Comparison of ENCODE assay signal across 8 cellular contexts in the genomic region with DNA sequence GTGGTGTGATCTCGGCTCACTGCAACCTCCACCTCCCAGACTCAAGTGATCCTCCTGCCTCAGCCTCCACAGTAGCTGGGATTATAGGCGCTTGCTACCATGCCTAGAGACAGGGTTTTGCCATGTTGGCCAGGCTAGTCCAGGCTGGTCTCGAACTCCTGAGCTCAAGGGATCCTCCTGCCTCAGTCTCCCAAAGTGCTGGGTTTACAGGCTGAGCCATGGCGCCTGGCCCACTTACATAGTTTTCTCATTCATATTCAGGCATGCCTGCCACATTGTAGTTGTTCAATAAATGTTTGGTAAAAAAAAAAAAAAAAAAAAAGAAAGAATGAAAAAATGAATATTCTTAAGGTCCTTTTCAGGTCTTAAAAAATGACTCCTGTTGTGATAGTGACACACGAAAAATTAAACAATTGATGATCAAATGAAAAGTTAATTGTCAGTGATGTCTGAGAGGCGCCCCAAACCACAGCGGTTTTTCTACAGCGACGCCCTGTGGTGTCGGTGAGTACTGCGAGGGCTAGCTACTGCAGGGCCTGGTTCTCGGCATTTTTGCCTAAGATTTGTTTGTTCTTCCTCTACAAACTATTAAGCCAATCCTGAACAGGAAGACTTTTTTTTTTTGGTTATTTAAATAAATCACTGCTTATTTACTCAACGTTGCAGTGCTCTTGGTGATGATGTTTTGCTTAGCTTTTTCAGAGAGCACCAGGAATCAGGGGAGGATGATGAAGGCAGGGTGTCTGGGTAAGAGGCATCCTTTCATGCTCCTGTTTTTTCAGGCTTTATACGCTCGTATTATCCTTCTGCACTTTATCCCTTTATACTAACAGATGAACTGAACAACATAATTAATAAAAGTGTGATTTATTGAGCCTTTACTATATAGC.
DNase-seq lines count a peak whose midpoint lies in the region; ATAC-seq, FAIRE-seq and TF ChIP-seq lines count a peak whose summit lies in the region.

No MANE protein-coding gene starts in this region.

- peak; percentile 92 for TF ChIP-seq CTCF in HFF-Myc (IDR thresholded peaks at IDR 0.05; ENCODE audit: low read depth, low read length, missing control alignments)
- TF ChIP-seq CTCF in GM12878 (IDR thresholded peaks at IDR 0.05 in 2 of 3, conservative IDR thresholded peaks at IDR 0.05 in 1 of 3; ENCODE audit: control insufficient read depth in 2 of 3, extremely low read depth in 1 of 3, insufficient read depth in 1 of 3, low read depth in 3 of 3, low read length in 3 of 3), result peak; percentile 75 to 81 (median 81)
- peak; percentile 93 for TF ChIP-seq CTCF in kidney epithelial cell (IDR thresholded peaks at IDR 0.05; ENCODE audit: insufficient read depth, low read length, poor library complexity, severe bottlenecking)

- peaks cover 7% of the 10 kb centered on the region for H3K9me3 Mint-ChIP-seq in stimulated activated effector memory CD8-positive, alpha-beta T cell treated with anti-CD3 and anti-CD28 coated beads, Interleukin-12 subunit alpha, Interleukin-12 subunit beta, amount 100 ng/mL, for 72 hours

- DNase-seq in activated CD4-positive, alpha-beta T cell treated with anti-CD3 and anti-CD28 coated beads for 48 hours, result peak; percentile 60
- no peak for DNase-seq in activated CD4-positive, alpha-beta T cell treated with anti-CD3 and anti-CD28 coated beads for 4 hours
- DNase-seq in HFF-Myc (ENCODE audit: extremely low read depth, low read depth), result no peak
- peak; percentile 1 for DNase-seq in NCI-H526 treated with DMSO at 0.1 percent for 48 hours (lab: John Stamatoyannopoulos, UW)
- no peak for DNase-seq in GM12878 (ENCODE audit: low read depth, low spot score)
- no peak for DNase-seq in kidney epithelial cell (ENCODE audit: low read depth)
- DNase-seq in stimulated activated effector memory CD8-positive, alpha-beta T cell treated with anti-CD3 and anti-CD28 coated beads, Interleukin-12 subunit alpha, Interleukin-12 subunit beta, amount 100 ng/mL, for 72 hours (ENCODE audit: low spot score in 2 of 2), result peak; percentile 25 to 69
- no peak for DNase-seq in NCI-H2107 treated with DMSO at 0.1 percent for 48 hours (lab: John Stamatoyannopoulos, UW; ENCODE audit: unreplicated experiment)

- no peak overlapping the region for H3K27ac ChIP-seq in GM12878 (ENCODE audit: control insufficient read depth, insufficient read depth)

- H3K4me2 ChIP-seq in GM12878 (ENCODE audit: control insufficient read depth, insufficient read depth), result no peak overlapping the region

- intact Hi-C loops in GM12878 (cut with micrococcal nuclease; ENCODE audit: unreplicated experiment), result loop anchor here (5.0 kb wide), 1 partner anchor 355 kb away; no protein-coding TSS in a partner anchor

- no peaks in the 10 kb centered on the region for H4K20me1 ChIP-seq in GM12878 (ENCODE audit: control insufficient read depth, insufficient read depth)

- H3K36me3 ChIP-seq in GM12878 (ENCODE audit: control insufficient read depth in 2 of 2, insufficient read depth in 2 of 2, low read length in 1 of 2) (no peaks in the 10 kb centered on the region), kidney epithelial cell (ENCODE audit: control insufficient read depth, insufficient read depth, low read length) (no peaks in the 10 kb centered on the region)

- ATAC-seq in GM12878, result peak; percentile 89
- ATAC-seq in stimulated activated effector memory CD8-positive, alpha-beta T cell treated with anti-CD3 and anti-CD28 coated beads, Interleukin-12 subunit alpha, Interleukin-12 subunit beta, amount 100 ng/mL, for 72 hours, result no peak

- RAD21 ChIA-PET in GM12878 (lab: Charles Lee; ENCODE audit: unreplicated experiment), result interaction anchor here (0.7 to 1.5 kb wide), 8 partner anchors 17 to 1448 kb away, joined by 3 to 4 read pairs (median 3); no protein-coding TSS in a partner anchor

- BruUV-seq in GM12878 (replicated peaks; lab: Mats Ljungman, UMichigan), result no TSS peak

- H3K4me3 Mint-ChIP-seq in stimulated activated effector memory CD8-positive, alpha-beta T cell treated with anti-CD3 and anti-CD28 coated beads, Interleukin-12 subunit alpha, Interleukin-12 subunit beta, amount 100 ng/mL, for 72 hours, result no peak overlapping the region

- 26% methylated on average over 15 of the region's 15 CpGs for WGBS in GM12878 (ENCODE audit: insufficient coverage, insufficient replicate concordance, low lambda C conversion rate, missing lambda C conversion rate)

- no peaks in the 10 kb centered on the region for H3K9me3 ChIP-seq in GM12878 (replicated peaks; ENCODE audit: control insufficient read depth, insufficient read depth, low read length)

- no peaks in the 10 kb centered on the region for H3K79me2 ChIP-seq in GM12878 (ENCODE audit: control insufficient read depth, insufficient read depth, low read length)

- in situ Hi-C loops in GM12878 (cut with MboI), result loop anchor here (10.0 kb wide), 1 partner anchor 362 kb away; no protein-coding TSS in a partner anchor

- no peak overlapping the region for H3K27ac Mint-ChIP-seq in stimulated activated effector memory CD8-positive, alpha-beta T cell treated with anti-CD3 and anti-CD28 coated beads, Interleukin-12 subunit alpha, Interleukin-12 subunit beta, amount 100 ng/mL, for 72 hours

- FAIRE-seq in GM12878 (lab: Jason Lieb, UNC), result no peak

- CTCF ChIA-PET in GM12878 (lab: Yijun Ruan, JAX), result interaction anchor here (0.7 to 4.5 kb wide), 26 partner anchors 10 to 388 kb away, joined by 3 to 44 read pairs (median 4); no protein-coding TSS in a partner anchor

- TF ChIP-seq POLR2A in GM12878 (IDR thresholded peaks at IDR 0.05; ENCODE audit: low read depth, low read length), result no peak

- peak; percentile 50; the same call in 1 of the 2 replicates for TF ChIP-seq RAD21 in GM12878 (IDR thresholded peaks at IDR 0.05; ENCODE audit: insufficient read depth, low read depth, low read length)

- no peak overlapping the region for H3K4me3 ChIP-seq in HFF-Myc (replicated peaks; ENCODE audit: low read depth, low read length)
- H3K4me3 ChIP-seq in GM12878, result no peak overlapping the region
- no peak overlapping the region for H3K4me3 ChIP-seq in kidney epithelial cell (ENCODE audit: low read depth, low read length)

- no peak for TF ChIP-seq EP300 in GM12878 (IDR thresholded peaks at IDR 0.05; ENCODE audit: borderline replicate concordance in 1 of 2, control insufficient read depth in 1 of 2, low read depth in 2 of 2, low read length in 2 of 2)

- H3K4me1 ChIP-seq in GM12878 (ENCODE audit: control insufficient read depth, insufficient read depth, low read length), result no peaks in the 10 kb centered on the region

- SMC1A ChIA-PET in GM12878 (lab: Charles Lee; ENCODE audit: uncharacterized antibody, unreplicated experiment), result interaction anchor here (0.6 to 4.4 kb wide), 11 partner anchors 22 to 1197 kb away, joined by 3 to 22 read pairs (median 3); no protein-coding TSS in a partner anchor

- POLR2A ChIA-PET in GM12878 (lab: Charles Lee), result no interaction called here

- no peaks in the 10 kb centered on the region for H3K36me3 Mint-ChIP-seq in stimulated activated effector memory CD8-positive, alpha-beta T cell treated with anti-CD3 and anti-CD28 coated beads, Interleukin-12 subunit alpha, Interleukin-12 subunit beta, amount 100 ng/mL, for 72 hours

- H3K27me3 ChIP-seq in GM12878 (replicated peaks in 1 of 2; ENCODE audit: control insufficient read depth in 2 of 2, insufficient read depth in 2 of 2, low read length in 1 of 2), result no peaks in the 10 kb centered on the region
- H3K27me3 ChIP-seq in kidney epithelial cell (ENCODE audit: control insufficient read depth, insufficient read depth, low read length), result no peaks in the 10 kb centered on the region

- H3K9ac ChIP-seq in GM12878 (ENCODE audit: control insufficient read depth, insufficient read depth, low read length), result no peak overlapping the region

- no peaks in the 10 kb centered on the region for H3K4me1 Mint-ChIP-seq in stimulated activated effector memory CD8-positive, alpha-beta T cell treated with anti-CD3 and anti-CD28 coated beads, Interleukin-12 subunit alpha, Interleukin-12 subunit beta, amount 100 ng/mL, for 72 hours

- no peak overlapping the region for H2AFZ ChIP-seq in GM12878 (ENCODE audit: control insufficient read depth, low read depth, low read length)

TF ChIP-seq in GM12878, 131 proteins besides CTCF, POLR2A, EP300 and RAD21 (continues in another document):
- no peak for TF ChIP-seq CREB1 (IDR thresholded peaks at IDR 0.05; ENCODE audit: low read depth)
- TF ChIP-seq ZNF687 (IDR thresholded peaks at IDR 0.05), result no peak
- TF ChIP-seq RUNX3 (IDR thresholded peaks at IDR 0.05; ENCODE audit: low read length), result peak; percentile 76
- no peak for TF ChIP-seq SIN3A (IDR thresholded peaks at IDR 0.05; ENCODE audit: low read depth, low read length)

Comparison
In these comparisons a context has a peak if more than half of its experiments do, and no peak if none do; other contexts are left out.
1. DNase-seq: peak in activated CD4-positive, alpha-beta T cell treated with anti-CD3 and anti-CD28 coated beads for 48 hours (single experiment), NCI-H526 treated with DMSO at 0.1 percent for 48 hours (single experiment) and stimulated activated effector memory CD8-positive, alpha-beta T cell treated with anti-CD3 and anti-CD28 coated beads, Interleukin-12 subunit alpha, Interleukin-12 subunit beta, amount 100 ng/mL, for 72 hours (2 of 2); none in activated CD4-positive, alpha-beta T cell treated with anti-CD3 and anti-CD28 coated beads for 4 hours (0 of 2), HFF-Myc (single experiment), GM12878 (single experiment), kidney epithelial cell (single experiment) and NCI-H2107 treated with DMSO at 0.1 percent for 48 hours (single experiment).
2. Peak in every context shown above with its lines, with median percentiles within 50 percentile points of each other: CTCF ChIP-seq.